15 cellular contexts compared by ENCODE assay signal in genomic region chr2:207471261-207471660, GRCh38. TPM values are rescaled to one million over a fixed set of nuclear protein-coding genes. Genes with fewer than 3 reads are reported as not detected.
DNase-seq lines count a peak whose midpoint lies in the region; ATAC-seq and TF ChIP-seq lines count a peak whose summit lies in the region.
"Had no signal": no experiment of that assay in that cellular context is flagged by ENCODE, and none has a peak within 500 bp of the region (broad histone marks: within the 10 kb centered on the region; RNA-seq: fewer than 3 reads in every experiment).

No MANE protein-coding gene starts in this region.

- H3K18ac ChIP-seq in IMR-90 (ENCODE audit: low read depth, low read length): peak overlapping the region; percentile 54; the same call in 1 of the 2 replicates

- H4K8ac ChIP-seq in IMR-90 (ENCODE audit: low read depth in 2 of 2, low read length in 2 of 2): peak overlapping the region in 1 of 2 experiments; percentile 4; a peak in 2 of 4 replicates

- no peak overlapping the region for H3K27ac ChIP-seq in CD4-positive, CD25-positive, alpha-beta regulatory T cell (ENCODE audit: insufficient read depth, low read length, poor library complexity, severe bottlenecking)
- H3K27ac ChIP-seq in IMR-90 (ENCODE audit: insufficient read depth, low read length): no peak overlapping the region
- no peak overlapping the region for H3K27ac ChIP-seq in neural progenitor cell
- H3K27ac ChIP-seq in tibial artery: no peak overlapping the region
- H3K27ac ChIP-seq: BLaER1 treated with 17β-estradiol and CSF1 and Interleukin-3, amounts not matched to agents 10 nM and 100 nM had no signal

- POLR2A ChIA-PET in IMR-90 (lab: Charles Lee; ENCODE audit: unreplicated experiment): no interaction called here

- peaks cover 27% of the 10 kb centered on the region for H3F3A ChIP-seq in neural progenitor cell (ENCODE audit: low read depth)

- peaks cover 6% of the 10 kb centered on the region; the same call in 1 of the 2 replicates for H3K9me1 ChIP-seq in IMR-90 (ENCODE audit: insufficient read depth, low read length)

- H3K4me3 ChIP-seq in CD4-positive, CD25-positive, alpha-beta regulatory T cell (ENCODE audit: low read depth, low read length): no peak overlapping the region
- no peak overlapping the region for H3K4me3 ChIP-seq in IMR-90 (ENCODE audit: insufficient read depth, low read depth, low read length)
- no peak overlapping the region for H3K4me3 ChIP-seq in neural progenitor cell
- H3K4me3 ChIP-seq in tibial artery: no peak overlapping the region
- H3K4me3 ChIP-seq: BLaER1 treated with 17β-estradiol and CSF1 and Interleukin-3, amounts not matched to agents 10 nM and 100 nM had no signal

- TF ChIP-seq POLR2A in IMR-90 (IDR thresholded peaks at IDR 0.05; ENCODE audit: low read depth, low read length): no peak

- H3K9ac ChIP-seq in IMR-90 (ENCODE audit: low read depth, low read length) (no peak overlapping the region), neural progenitor cell (no peak overlapping the region)
- H3K9ac ChIP-seq: BLaER1 treated with 17β-estradiol and CSF1 and Interleukin-3, amounts not matched to agents 10 nM and 100 nM had no signal

- peaks cover 4 to 12% (median 7%) of the 10 kb centered on the region in 4 donors for H3K4me1 Mint-ChIP-seq in CD4-positive, CD25-positive, alpha-beta regulatory T cell
- H3K4me1 Mint-ChIP-seq in glutamatergic neuron (ENCODE audit: low read depth, unreplicated experiment): peaks cover 79% of the 10 kb centered on the region
- peaks cover 70% of the 10 kb centered on the region for H3K4me1 Mint-ChIP-seq in neural progenitor cell
- peaks cover 28% of the 10 kb centered on the region for H3K4me1 Mint-ChIP-seq in activated naive CD8-positive, alpha-beta T cell treated with anti-CD3 and anti-CD28 coated beads for 36 hours

- no peak for TF ChIP-seq CTCF in IMR-90 (conservative IDR thresholded peaks at IDR 0.05; ENCODE audit: low read depth, low read length)
- TF ChIP-seq CTCF in glutamatergic neuron (IDR thresholded peaks at IDR 0.05; ENCODE audit: partially characterized antibody, unreplicated experiment): no peak
- TF ChIP-seq CTCF in neural progenitor cell (IDR thresholded peaks at IDR 0.05): no peak
- TF ChIP-seq CTCF in GM20000 (IDR thresholded peaks at IDR 0.05; ENCODE audit: extremely low read depth, missing control alignments): no peak
- TF ChIP-seq CTCF in tibial artery (IDR thresholded peaks at IDR 0.05): no peak

- H3K9me3 Mint-ChIP-seq in CD4-positive, CD25-positive, alpha-beta regulatory T cell: no peaks in the 10 kb centered on the region
- H3K9me3 Mint-ChIP-seq in glutamatergic neuron (ENCODE audit: unreplicated experiment): peaks cover 38% of the 10 kb centered on the region
- H3K9me3 Mint-ChIP-seq in neural progenitor cell: no peaks in the 10 kb centered on the region
- no peaks in the 10 kb centered on the region for H3K9me3 Mint-ChIP-seq in activated naive CD8-positive, alpha-beta T cell treated with anti-CD3 and anti-CD28 coated beads for 36 hours
- H3K9me3 Mint-ChIP-seq: CD4-positive, alpha-beta T cell; IgD-negative memory B cell had no signal

- H4K20me1 ChIP-seq in IMR-90 (ENCODE audit: insufficient read depth, low read length): no peaks in the 10 kb centered on the region
- no peaks in the 10 kb centered on the region for H4K20me1 ChIP-seq in neural progenitor cell (ENCODE audit: low read depth)
- H4K20me1 ChIP-seq: BLaER1 treated with 17β-estradiol and CSF1 and Interleukin-3, amounts not matched to agents 10 nM and 100 nM had no signal

- H2AK5ac ChIP-seq in IMR-90 (ENCODE audit: low read depth, low read length): peak overlapping the region; percentile 36

- no peak for ATAC-seq in CD4-positive, CD25-positive, alpha-beta regulatory T cell (ENCODE audit: low read depth in 2 of 2)
- ATAC-seq in IMR-90 (ENCODE audit: low read depth): no peak

- H2AFZ ChIP-seq in IMR-90 (replicated peaks; ENCODE audit: low read length, poor library complexity) (no peak overlapping the region), neural progenitor cell (replicated peaks) (peak overlapping the region; percentile 45)

- BruUV-seq in IMR-90 (replicated peaks; lab: Mats Ljungman, UMichigan): no TSS peak

- peak overlapping the region; percentile 63; the same call in 1 of the 2 replicates for H2BK20ac ChIP-seq in IMR-90 (ENCODE audit: low read depth, low read length)

- H3K14ac ChIP-seq in IMR-90 (replicated peaks; ENCODE audit: low read depth, low read length): peak overlapping the region; percentile 10; the same call in 1 of the 2 replicates

- in situ Hi-C loops in IMR-90 (cut with MboI; ENCODE audit: low sequenced_read_pairs): loop anchor here (5.0 to 10.0 kb wide), 4 partner anchors 309 to 776 kb away; no protein-coding TSS in a partner anchor

- H3K23ac ChIP-seq in IMR-90 (ENCODE audit: low read depth, low read length): no peak overlapping the region

- no peaks in the 10 kb centered on the region for H3K36me3 ChIP-seq in CD4-positive, CD25-positive, alpha-beta regulatory T cell (ENCODE audit: control insufficient read depth, insufficient read depth, low read length)
- H3K36me3 ChIP-seq in IMR-90 (ENCODE audit: control insufficient read depth, insufficient read depth, low read length) (no peaks in the 10 kb centered on the region), neural progenitor cell (no peaks in the 10 kb centered on the region), tibial artery (no peaks in the 10 kb centered on the region)
- H3K36me3 ChIP-seq: BLaER1 treated with 17β-estradiol and CSF1 and Interleukin-3, amounts not matched to agents 10 nM and 100 nM had no signal

- no peak overlapping the region for H3K56ac ChIP-seq in IMR-90 (ENCODE audit: extremely low read depth, insufficient read depth, low read length)

- no peak overlapping the region for H3K4me3 Mint-ChIP-seq in CD4-positive, CD25-positive, alpha-beta regulatory T cell
- peak overlapping the region; percentile 67 for H3K4me3 Mint-ChIP-seq in glutamatergic neuron (ENCODE audit: unreplicated experiment)
- H3K4me3 Mint-ChIP-seq in neural progenitor cell: no peak overlapping the region
- no peak overlapping the region for H3K4me3 Mint-ChIP-seq in activated naive CD8-positive, alpha-beta T cell treated with anti-CD3 and anti-CD28 coated beads for 36 hours
- H3K4me3 Mint-ChIP-seq: CD4-positive, alpha-beta T cell; IgD-negative memory B cell had no signal

- H3K4ac ChIP-seq in IMR-90 (ENCODE audit: low read depth, low read length): peak overlapping the region; percentile 51

- no peak overlapping the region for H2BK5ac ChIP-seq in IMR-90 (ENCODE audit: low read depth, low read length, poor library complexity, severe bottlenecking)

- H3K36me3 Mint-ChIP-seq in CD4-positive, CD25-positive, alpha-beta regulatory T cell: no peaks in the 10 kb centered on the region
- H3K36me3 Mint-ChIP-seq in glutamatergic neuron (ENCODE audit: unreplicated experiment) (no peaks in the 10 kb centered on the region), neural progenitor cell (no peaks in the 10 kb centered on the region)
- no peaks in the 10 kb centered on the region for H3K36me3 Mint-ChIP-seq in activated naive CD8-positive, alpha-beta T cell treated with anti-CD3 and anti-CD28 coated beads for 36 hours

- dilution Hi-C loops in IMR-90 (cut with HindIII; ENCODE audit: low sequenced_read_pairs, unreplicated experiment): no loop called here

- H3K27me3 ChIP-seq in CD4-positive, CD25-positive, alpha-beta regulatory T cell (ENCODE audit: control insufficient read depth, insufficient read depth, low read length): no peaks in the 10 kb centered on the region
- H3K27me3 ChIP-seq in IMR-90 (ENCODE audit: control insufficient read depth, insufficient read depth, low read length) (no peaks in the 10 kb centered on the region), neural progenitor cell (no peaks in the 10 kb centered on the region), tibial artery (no peaks in the 10 kb centered on the region)
- H3K27me3 ChIP-seq: BLaER1 treated with 17β-estradiol and CSF1 and Interleukin-3, amounts not matched to agents 10 nM and 100 nM had no signal

- H3K4me2 ChIP-seq in IMR-90 (ENCODE audit: low read depth, low read length): no peak overlapping the region
- no peak overlapping the region for H3K4me2 ChIP-seq in neural progenitor cell
- H3K4me2 ChIP-seq: BLaER1 treated with 17β-estradiol and CSF1 and Interleukin-3, amounts not matched to agents 10 nM and 100 nM had no signal

- H3K79me1 ChIP-seq in IMR-90 (ENCODE audit: low read depth in 1 of 2, low read length in 2 of 2): peaks cover 0 to 13% of the 10 kb centered on the region in 2 experiments; a peak in 1 of 4 replicates

- no peak for DNase-seq in CD4-positive, CD25-positive, alpha-beta regulatory T cell
- DNase-seq in IMR-90 (no peak), glutamatergic neuron (no peak), neural progenitor cell (ENCODE audit: low spot score) (no peak), GM20000 (ENCODE audit: low spot score) (no peak), tibial artery (no peak)
- DNase-seq in activated naive CD8-positive, alpha-beta T cell treated with anti-CD3 and anti-CD28 coated beads for 36 hours: no peak
- no peak for DNase-seq in effector CD4-positive, alpha-beta T cell
- DNase-seq: 8988T; Calu3; CD4-positive, alpha-beta T cell; DMS79; HCEC 1CT had no signal

- H3K27me3 Mint-ChIP-seq in CD4-positive, CD25-positive, alpha-beta regulatory T cell: no peaks in the 10 kb centered on the region
- H3K27me3 Mint-ChIP-seq in glutamatergic neuron (ENCODE audit: unreplicated experiment) (peaks cover 25% of the 10 kb centered on the region), neural progenitor cell (ENCODE audit: insufficient read depth, low read depth) (peaks cover 12% of the 10 kb centered on the region)
- H3K27me3 Mint-ChIP-seq in activated naive CD8-positive, alpha-beta T cell treated with anti-CD3 and anti-CD28 coated beads for 36 hours: no peaks in the 10 kb centered on the region
- H3K27me3 Mint-ChIP-seq: CD4-positive, alpha-beta T cell; IgD-negative memory B cell had no signal

- no CpG with 5 or more reads among the region's 4 CpGs for WGBS in IMR-90 (ENCODE audit: extremely low coverage in 2 of 2, insufficient read length in 1 of 2), 2 experiments

- CTCF ChIA-PET in IMR-90 (lab: Yijun Ruan, JAX): interaction anchor here (0.5 to 0.7 kb wide), 2 partner anchors 141 to 345 kb away, joined by 3 to 5 read pairs; no protein-coding TSS in a partner anchor

- H3K9me3 ChIP-seq in CD4-positive, CD25-positive, alpha-beta regulatory T cell (ENCODE audit: control insufficient read depth in 2 of 2, low read length in 2 of 2): no peaks in the 10 kb centered on the region
- no peaks in the 10 kb centered on the region for H3K9me3 ChIP-seq in IMR-90 (ENCODE audit: control insufficient read depth, insufficient read depth, low read length)
- H3K9me3 ChIP-seq in neural progenitor cell (ENCODE audit: low read depth): no peaks in the 10 kb centered on the region
- H3K9me3 ChIP-seq in tibial artery: no peaks in the 10 kb centered on the region
- H3K9me3 ChIP-seq: BLaER1 treated with 17β-estradiol and CSF1 and Interleukin-3, amounts not matched to agents 10 nM and 100 nM had no signal

- H2BK15ac ChIP-seq in IMR-90 (ENCODE audit: low read depth, low read length): peak overlapping the region; percentile 35; the same call in 2 of the 3 replicates

- peak overlapping the region; percentile 41 for H2BK120ac ChIP-seq in IMR-90 (ENCODE audit: low read depth, low read length)

- H3K79me2 ChIP-seq in neural progenitor cell (ENCODE audit: low read depth): no peaks in the 10 kb centered on the region

- intact Hi-C loops in IMR-90 (cut with micrococcal nuclease) (loop anchor here (5.0 kb wide), 2 partner anchors 349 to 399 kb away; no protein-coding TSS in a partner anchor), tibial artery (cut with DNase I; ENCODE audit: low total_unique reads) (loop anchor here (5.0 to 10.0 kb wide), 2 partner anchors 669 to 776 kb away; no protein-coding TSS in a partner anchor)

- H3K4me1 ChIP-seq in CD4-positive, CD25-positive, alpha-beta regulatory T cell (ENCODE audit: control insufficient read depth, insufficient read depth, low read length, poor library complexity, severe bottlenecking): peaks cover 5% of the 10 kb centered on the region
- H3K4me1 ChIP-seq in IMR-90 (ENCODE audit: control insufficient read depth, insufficient read depth, low read length): peaks cover 14% of the 10 kb centered on the region
- H3K4me1 ChIP-seq in neural progenitor cell: peaks cover 16% of the 10 kb centered on the region
- peaks cover 0 to 11% (median 1%) of the 10 kb centered on the region in 4 donors for H3K4me1 ChIP-seq in tibial artery

- peak overlapping the region in 2 of 3 donors; percentile 59 to 72 for H3K27ac Mint-ChIP-seq in CD4-positive, CD25-positive, alpha-beta regulatory T cell
- H3K27ac Mint-ChIP-seq in glutamatergic neuron (ENCODE audit: unreplicated experiment) (peak overlapping the region; percentile 99), neural progenitor cell (peak overlapping the region; percentile 53)
- H3K27ac Mint-ChIP-seq in activated naive CD8-positive, alpha-beta T cell treated with anti-CD3 and anti-CD28 coated beads for 36 hours: no peak overlapping the region
- H3K27ac Mint-ChIP-seq: CD4-positive, alpha-beta T cell; IgD-negative memory B cell had no signal

- H4K91ac ChIP-seq in IMR-90 (ENCODE audit: insufficient read depth, low read depth, low read length): peak overlapping the region; percentile 3; the same call in 1 of the 2 replicates

- H2AK9ac ChIP-seq in IMR-90 (replicated peaks; ENCODE audit: low read depth, low read length, poor library complexity): no peak overlapping the region

- no peak for TF ChIP-seq RAD21 in IMR-90 (IDR thresholded peaks at IDR 0.05; ENCODE audit: low read length)

- H4K5ac ChIP-seq in IMR-90 (ENCODE audit: low read depth, low read length): peak overlapping the region; percentile 9; the same call in 1 of the 2 replicates

RNA-seq across cellular contexts. Expression of gene CREB1, which starts 58.5 kb away (rescaled TPM):
- 124 TPM for total RNA-seq in CD4-positive, CD25-positive, alpha-beta regulatory T cell
- polyA plus RNA-seq in CD4-positive, CD25-positive, alpha-beta regulatory T cell: 10 to 100 TPM; 69.0 to 96.8 (median 89.3) TPM
- total RNA-seq in IMR-90 (2012; rRNA removed): 71.9 and 94.5 TPM in 2 replicates
- polyA plus RNA-seq in IMR-90 (2012; rRNA removed): 22.4 and 25.6 TPM in 2 replicates
- polyA plus RNA-seq in IMR-90 (2012; cell fraction: cytosol; rRNA removed): 3.7 and 7.5 TPM in 2 replicates
- 5.5 and 24.0 TPM in 2 replicates for polyA plus RNA-seq in IMR-90 (2012; cell fraction: nucleus; rRNA removed; ENCODE audit: low replicate concordance)
- total RNA-seq in glutamatergic neuron (ENCODE audit: unreplicated experiment): 108 TPM
- total RNA-seq in neural progenitor cell (ENCODE audit: low replicate concordance): 118 and 164 TPM in 2 replicates
- 10 to 100 TPM; 71.9 to 81.8 TPM for total RNA-seq in activated naive CD8-positive, alpha-beta T cell treated with anti-CD3 and anti-CD28 coated beads for 36 hours
